In genomic region chr9:35689351-35689600, GRCh38 we compare ENCODE assay signal across 7 cellular contexts. TPM values are rescaled to one million over a fixed set of nuclear protein-coding genes. Genes with fewer than 3 reads are reported as not detected.
DNase-seq lines count a peak whose midpoint lies in the region; ATAC-seq and TF ChIP-seq lines count a peak whose summit lies in the region.
"Had no signal": no experiment of that assay in that cellular context is flagged by ENCODE, and none has a peak within 500 bp of the region (broad histone marks: within the 10 kb centered on the region; RNA-seq: fewer than 3 reads in every experiment).

No MANE protein-coding gene starts in this region.

- H3K4me3 ChIP-seq in HUES64 (ENCODE audit: low read length) (peak overlapping the region; percentile 77), colonic mucosa (peak overlapping the region; percentile 55), ovary (peak overlapping the region; percentile 66)

- H3K27me3 ChIP-seq in HUES64 (ENCODE audit: insufficient read depth, low read length), result no peaks in the 10 kb centered on the region
- H3K27me3 ChIP-seq in colonic mucosa, result no peaks in the 10 kb centered on the region
- H3K27me3 ChIP-seq in ovary, result no peaks in the 10 kb centered on the region

- H3K27ac ChIP-seq in HUES64 (ENCODE audit: low read depth, low read length) (peak overlapping the region; percentile 85), colonic mucosa (peak overlapping the region; percentile 82), ovary (peak overlapping the region; percentile 46 to 93)

- WGBS in HUES64, result 4% methylated on average over 7 of the region's 7 CpGs
- 6 to 22% (median 15%) methylated on average over 6 to 7 of the region's 7 CpGs for WGBS in ovary, 3 donors

- H3K9ac ChIP-seq in HUES64 (ENCODE audit: low read depth, low read length), result peak overlapping the region; percentile 85
- H3K9ac ChIP-seq in colonic mucosa (ENCODE audit: low read depth in 2 of 2, low read length in 2 of 2), result peak overlapping the region; percentile 48 to 66

- H3K4me1 ChIP-seq in HUES64 (ENCODE audit: insufficient read depth, low read length) (peaks cover 9% of the 10 kb centered on the region), colonic mucosa (no peaks in the 10 kb centered on the region), ovary (ENCODE audit: insufficient read depth) (peaks cover 15% of the 10 kb centered on the region)

- no peak for TF ChIP-seq EP300 in ovary (IDR thresholded peaks at IDR 0.05)

- intact Hi-C loops in colonic mucosa (cut with DNase I), result no loop called here
- intact Hi-C loops in ovary (cut with DNase I), result loop anchor here in 1 of 4 donors (2.0 kb wide), 1 partner anchor 30 kb away; the partner anchor contains the start of genes CCDC107 and RMRP

- TF ChIP-seq CTCF in colonic mucosa (IDR thresholded peaks at IDR 0.05) (no peak), ovary (IDR thresholded peaks at IDR 0.05) (no peak)

- no peak for ATAC-seq in GM21619 (IDR thresholded peaks at IDR 0.05; ENCODE audit: unreplicated experiment)

- TF ChIP-seq POLR2A in ovary (IDR thresholded peaks at IDR 0.05) (no peak), erythroblast (IDR thresholded peaks at IDR 0.05; ENCODE audit: low read length) (no peak)

- DNase-seq in colonic mucosa (no peak), ovary (no peak), erythroblast (lab: John Stamatoyannopoulos, UW) (no peak), NCI-H2029 treated with DMSO at 0.1 percent for 48 hours (lab: John Stamatoyannopoulos, UW) (no peak)
- DNase-seq: effector memory CD4-positive, alpha-beta T cell had no signal

- H3K36me3 ChIP-seq in HUES64 (ENCODE audit: insufficient read depth, low read length) (peaks cover 37% of the 10 kb centered on the region), colonic mucosa (no peaks in the 10 kb centered on the region), ovary (no peaks in the 10 kb centered on the region)

- H3K9me3 ChIP-seq in HUES64 (ENCODE audit: insufficient read depth, low read depth, low read length) (no peaks in the 10 kb centered on the region), colonic mucosa (no peaks in the 10 kb centered on the region), ovary (no peaks in the 10 kb centered on the region)

RNA-seq across cellular contexts. Expression of gene TPM2, which starts 0.4 kb away (rescaled TPM):
- 223 TPM for polyA plus RNA-seq in HUES64 (2013, experiment 1 of 2)
- 220 TPM for polyA plus RNA-seq in HUES64 (2013, experiment 2 of 2)
- 100 to 1,000 TPM in 1 of 2 donors, 10 to 100 TPM in 1; 29.8 to 321 TPM for total RNA-seq in colonic mucosa
- 100 to 1,000 TPM; 179 to 853 (median 309) TPM for total RNA-seq in ovary
- polyA plus RNA-seq in ovary, result 100 to 1,000 TPM; 526 to 716 TPM

RNA-seq across cellular contexts. Expression of gene CA9, which starts 15.5 kb away (rescaled TPM):
- polyA plus RNA-seq in HUES64 (2013, experiment 1 of 2), result 1.4 TPM
- 1.3 TPM for polyA plus RNA-seq in HUES64 (2013, experiment 2 of 2)
- 1 to 10 TPM; 1.8 to 5.9 TPM for total RNA-seq in colonic mucosa
- total RNA-seq in ovary, result 10 to 100 TPM in 1 of 7 donors, 1 to 10 TPM in 4, under 1 TPM in 1, not detected in 1; 0.37 to 19.5 (median 1.4) TPM
- polyA plus RNA-seq in ovary, result under 1 TPM; 0.38 to 0.42 TPM

RNA-seq across cellular contexts. Expression of gene ARHGEF39, which starts 24.3 kb away (rescaled TPM):
- 15.7 TPM for polyA plus RNA-seq in HUES64 (2013, experiment 1 of 2)
- 17.3 TPM for polyA plus RNA-seq in HUES64 (2013, experiment 2 of 2)
- total RNA-seq in colonic mucosa (10 to 100 TPM in 1 of 2 donors, 1 to 10 TPM in 1; 7.3 to 34.0 TPM), ovary (1 to 10 TPM in 2 of 7 donors, under 1 TPM in 5; 0.17 to 1.4 (median 0.58) TPM)
- polyA plus RNA-seq in ovary, result under 1 TPM; 0.17 to 0.52 TPM

RNA-seq across cellular contexts. Expression of gene CCDC107, which starts 31.2 kb away (rescaled TPM):
- 9.9 TPM for polyA plus RNA-seq in HUES64 (2013, experiment 1 of 2)
- 12.9 TPM for polyA plus RNA-seq in HUES64 (2013, experiment 2 of 2)
- total RNA-seq in colonic mucosa (10 to 100 TPM; 19.4 to 38.3 TPM), ovary (10 to 100 TPM; 14.6 to 29.8 (median 19.1) TPM)
- polyA plus RNA-seq in ovary, result 10 to 100 TPM; 15.0 to 17.8 TPM

RNA-seq across cellular contexts. Expression of gene RMRP, which starts 31.5 kb away (rescaled TPM):
- 9,126 TPM for polyA plus RNA-seq in HUES64 (2013, experiment 1 of 2)
- polyA plus RNA-seq in HUES64 (2013, experiment 2 of 2), result 12,827 TPM
- total RNA-seq in colonic mucosa, result over 10,000 TPM; 17,917 to 26,785 TPM
- over 10,000 TPM in 5 of 7 donors, 1,000 to 10,000 TPM in 2; 3,031 to 27,726 (median 15,130) TPM for total RNA-seq in ovary
- 100 to 1,000 TPM in 1 of 2 donors, not detected in 1; 126 TPM for polyA plus RNA-seq in ovary
